Comparison of ENCODE assay signal across 14 cellular contexts in the genomic region with DNA sequence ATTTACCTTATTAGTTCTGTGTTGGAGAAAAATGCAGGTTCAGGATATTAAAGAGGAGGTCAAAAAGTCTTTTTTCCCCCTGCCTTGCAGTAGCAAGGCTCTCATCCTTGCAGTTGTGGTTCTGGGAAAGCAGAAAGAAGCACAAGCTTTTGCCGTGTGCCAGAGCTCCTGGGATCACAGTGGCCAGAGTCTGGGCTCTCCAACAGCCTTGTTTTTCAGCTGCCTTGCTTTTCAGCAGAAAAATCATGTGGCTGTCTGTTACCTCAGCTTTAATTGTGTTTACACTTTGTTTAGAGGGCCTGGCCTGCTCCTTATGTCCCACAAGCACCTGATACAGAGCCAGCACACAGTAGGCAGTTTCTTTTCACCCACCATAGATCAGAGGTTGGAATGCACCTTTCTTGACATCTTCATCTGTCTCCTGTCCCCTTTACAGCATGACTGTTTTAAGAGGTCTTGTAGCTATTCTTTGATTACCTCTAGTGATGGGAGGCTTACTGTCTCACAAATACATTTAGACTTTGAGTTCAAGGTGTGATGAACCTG.
"Had no signal": no experiment of that assay in that cellular context is flagged by ENCODE, and none has a peak within 500 bp of the region (broad histone marks: within the 10 kb centered on the region; RNA-seq: fewer than 3 reads in every experiment).

No MANE protein-coding gene starts in this region.

- H3K27me3 ChIP-seq: esophagus squamous epithelium, heart right ventricle, ovary, right atrium auricular region, upper lobe of left lung had no signal

- H3K27ac ChIP-seq: esophagus squamous epithelium, heart right ventricle, left ventricle myocardium inferior, right atrium auricular region, upper lobe of left lung had no signal

- ATAC-seq: activated naive CD4-positive, alpha-beta T cell treated with anti-CD3 and anti-CD28 coated beads, Interleukin-2, amount 50 U/mL, for 72 hours; heart right ventricle; stimulated activated memory B cell treated with anti-CD40 and anti-IgM and Interleukin-4, amounts not matched to agents 10 μg/mL and 1 μg/mL and 100 μg/mL, for 72 hours; T-helper 17 cell had no signal

- H3K9me3 ChIP-seq: esophagus squamous epithelium, heart right ventricle, left ventricle myocardium inferior, ovary, right atrium auricular region, upper lobe of left lung had no signal

- H3K36me3 ChIP-seq: esophagus squamous epithelium, heart right ventricle, left ventricle myocardium inferior, ovary, right atrium auricular region, upper lobe of left lung had no signal

- H3K4me3 ChIP-seq: esophagus squamous epithelium, heart right ventricle, left ventricle myocardium inferior, ovary, right atrium auricular region, upper lobe of left lung had no signal

- DNase-seq: activated B cell treated with CpG ODN at 0.5 μM for 24 hours; activated effector memory CD4-positive, alpha-beta T cell treated with Interleukin-2 at 50 U/mL for 16 hours; activated T-cell treated with anti-CD3 and anti-CD28 coated beads, Interleukin-2, amount 50 U/mL, for 24 hours; esophagus squamous epithelium; foreskin fibroblast; heart right ventricle; left ventricle myocardium inferior; mesendoderm; ovary; T-helper 17 cell; upper lobe of left lung had no signal
